Comparison of ENCODE assay signal across 12 cellular contexts in genomic region chrX:149495573-149496071, GRCh38. TPM values are rescaled to one million over a fixed set of nuclear protein-coding genes. Genes with fewer than 3 reads are reported as not detected.
DNase-seq lines count a peak whose midpoint lies in the region; ATAC-seq lines count a peak whose summit lies in the region.
"Had no signal": no experiment of that assay in that cellular context is flagged by ENCODE, and none has a peak within 500 bp of the region (broad histone marks: within the 10 kb centered on the region; RNA-seq: fewer than 3 reads in every experiment).

No MANE protein-coding gene starts in this region.

- no peaks in the 10 kb centered on the region for H3K27me3 Mint-ChIP-seq in T-helper 17 cell

- H3K27ac Mint-ChIP-seq in T-helper 17 cell: no peak overlapping the region

- no peaks in the 10 kb centered on the region for H3K9me3 ChIP-seq in T-helper 17 cell (ENCODE audit: control insufficient read depth, low read length, poor library complexity, severe bottlenecking)
- H3K9me3 ChIP-seq: right lobe of liver had no signal

- peak overlapping the region; percentile 49 for H3K4me3 Mint-ChIP-seq in T-helper 17 cell
- H3K4me3 Mint-ChIP-seq: activated T-cell treated with anti-CD3 and anti-CD28 coated beads, Interleukin-2, amount 50 U/mL, for 24 hours had no signal

- peaks cover 5% of the 10 kb centered on the region for H3K36me3 Mint-ChIP-seq in T-helper 17 cell (ENCODE audit: low read depth)

- peak; percentile 82 for DNase-seq in HCEC 1CT
- DNase-seq in T-helper 17 cell: no peak
- peak; percentile 78 for DNase-seq in glomerular visceral epithelial cell (ENCODE audit: extremely low spot score)
- peak; percentile 18 for DNase-seq in smooth muscle cell of the brain vasculature (ENCODE audit: low read depth, low spot score)
- no peak for DNase-seq in stimulated activated CD4-positive, alpha-beta T cell treated with anti-CD3 and anti-CD28 coated beads, Interleukin-1b, Interleukin-23, amount 100 ng/mL, for 48 hours
- no peak for DNase-seq in NCI-H2171 (lab: John Stamatoyannopoulos, UW)
- no peak for DNase-seq in NCI-H446 treated with DMSO at 0.1 percent for 48 hours (lab: John Stamatoyannopoulos, UW)
- DNase-seq: activated T-cell treated with anti-CD3 and anti-CD28 coated beads, Interleukin-2, amount 50 U/mL, for 24 hours; NCI-H1417 treated with DMSO at 0.1 percent for 48 hours; right lobe of liver had no signal

- H3K4me1 Mint-ChIP-seq in T-helper 17 cell: peaks cover 17% of the 10 kb centered on the region

- ATAC-seq in T-helper 17 cell (no peak), HG03460 (IDR thresholded peaks at IDR 0.05; ENCODE audit: unreplicated experiment) (no peak)
- ATAC-seq: left lobe of liver had no signal

RNA-seq across cellular contexts. Expression of gene IDS, which starts 9.5 kb away (rescaled TPM):
- total RNA-seq in T-helper 17 cell: 100 to 1,000 TPM; 346 to 507 TPM

RNA-seq across cellular contexts. Expression of gene EOLA1, which starts 45.2 kb away (rescaled TPM):
- 10 to 100 TPM; 66.3 to 72.5 TPM for total RNA-seq in T-helper 17 cell

RNA-seq across cellular contexts. Expression of gene HSFX3, which starts 54.1 kb away (rescaled TPM):
- total RNA-seq in T-helper 17 cell: not detected
- total RNA-seq: left lobe of liver, right lobe of liver had no signal

Comparison
In these comparisons a context has a peak if more than half of its experiments do, and no peak if none do; other contexts are left out.
1. DNase-seq: peak in HCEC 1CT (single experiment), glomerular visceral epithelial cell (single experiment) and smooth muscle cell of the brain vasculature (single experiment); none in T-helper 17 cell (0 of 3), stimulated activated CD4-positive, alpha-beta T cell treated with anti-CD3 and anti-CD28 coated beads, Interleukin-1b, Interleukin-23, amount 100 ng/mL, for 48 hours (single experiment), NCI-H2171 (single experiment) and NCI-H446 treated with DMSO at 0.1 percent for 48 hours (single experiment).